In genomic region chr1:99645699-99646531, GRCh38 we compare ENCODE assay signal across 1 cellular context.
TF ChIP-seq lines count a peak whose summit lies in the region.

Gene PALMD, plus strand, starts transcription at chr1:99646113. Its CDS starts 205 bp downstream, at chr1:99646318.

TF ChIP-seq in K562, 482 proteins besides CTCF, POLR2A, EP300 and RAD21 (continued from another document and continues in another):
- TF ChIP-seq ZNF609 (CRISPR knock-in tag; IDR thresholded peaks at IDR 0.05; ENCODE audit: borderline replicate concordance) (no peak), TFAP4 (CRISPR knock-in tag; IDR thresholded peaks at IDR 0.05; ENCODE audit: borderline replicate concordance) (no peak), MEF2D (tag; conservative IDR thresholded peaks at IDR 0.05; ENCODE audit: low read depth) (no peak), ZNF124 (CRISPR knock-in tag; IDR thresholded peaks at IDR 0.05) (no peak), RCOR1 (IDR thresholded peaks at IDR 0.05; ENCODE audit: borderline replicate concordance in 1 of 2, low read depth in 2 of 2, low read length in 2 of 2) (no peak), ZNF324 (CRISPR knock-in tag; IDR thresholded peaks at IDR 0.05) (no peak), HLTF (IDR thresholded peaks at IDR 0.05) (no peak), ARID3A (IDR thresholded peaks at IDR 0.05; ENCODE audit: borderline replicate concordance, low read depth, low read length) (no peak), CBX3 (IDR thresholded peaks at IDR 0.05; ENCODE audit: borderline replicate concordance in 1 of 2, low read length in 2 of 2) (no peak), ZMIZ1 (IDR thresholded peaks at IDR 0.05; ENCODE audit: low read depth in 2 of 2, low read length in 2 of 2) (0 out of 4 replicates have a peak, but pooled peaks of 1 of the 2 experiments have one; percentile 23), ZNF707 (CRISPR knock-in tag; conservative IDR thresholded peaks at IDR 0.05) (no peak), ZNF592 (IDR thresholded peaks at IDR 0.05) (peak; percentile 59; the same call in 1 of the 2 replicates), RHOXF2B (CRISPR knock-in tag; conservative IDR thresholded peaks at IDR 0.05) (no peak), FOXM1 (IDR thresholded peaks at IDR 0.05; ENCODE audit: low read depth) (0 out of 2 replicates have a peak, but pooled peaks have one; percentile 30), FOXM1 (CRISPR knock-in tag; IDR thresholded peaks at IDR 0.05; ENCODE audit: low read depth) (no peak), FOS (IDR thresholded peaks at IDR 0.05; ENCODE audit: extremely low read depth, insufficient read length) (no peak), PHTF2 (CRISPR knock-in tag; IDR thresholded peaks at IDR 0.05) (no peak), RBM39 (optimal IDR thresholded peaks at IDR 0.05; ENCODE audit: low read depth, low read length) (peak; percentile 83), MXD1 (CRISPR knock-in tag; IDR thresholded peaks at IDR 0.05; ENCODE audit: borderline replicate concordance, poor library complexity, severe bottlenecking) (no peak), ZBTB11 (CRISPR knock-in tag; IDR thresholded peaks at IDR 0.05) (no peak), RB1 (IDR thresholded peaks at IDR 0.05; ENCODE audit: low read depth) (no peak), ATF1 (CRISPR knock-in tag; IDR thresholded peaks at IDR 0.05) (no peak), ATF1 (tag; IDR thresholded peaks at IDR 0.05) (peak; percentile 25; the same call in 1 of the 2 replicates), ZNF24 (IDR thresholded peaks at IDR 0.05) (no peak), NFATC3 (IDR thresholded peaks at IDR 0.05) (0 out of 2 replicates have a peak, but pooled peaks have one; percentile 16), ZNF408 (CRISPR knock-in tag; IDR thresholded peaks at IDR 0.05; ENCODE audit: low read depth) (no peak), VEZF1 (CRISPR knock-in tag; IDR thresholded peaks at IDR 0.05) (peak; percentile 46; the same call in 1 of the 2 replicates), ADNP (tag; IDR thresholded peaks at IDR 0.05) (no peak; the same call in 1 of the 2 replicates), NFRKB (IDR thresholded peaks at IDR 0.05; ENCODE audit: low read depth) (no peak; the same call in 1 of the 2 replicates), NR0B1 (IDR thresholded peaks at IDR 0.05; ENCODE audit: partially characterized antibody) (no peak), LEF1 (IDR thresholded peaks at IDR 0.05) (no peak), CBFB (CRISPR knock-in tag; IDR thresholded peaks at IDR 0.05) (no peak)
